Comparison of ENCODE assay signal across 15 cellular contexts in the genomic region with DNA sequence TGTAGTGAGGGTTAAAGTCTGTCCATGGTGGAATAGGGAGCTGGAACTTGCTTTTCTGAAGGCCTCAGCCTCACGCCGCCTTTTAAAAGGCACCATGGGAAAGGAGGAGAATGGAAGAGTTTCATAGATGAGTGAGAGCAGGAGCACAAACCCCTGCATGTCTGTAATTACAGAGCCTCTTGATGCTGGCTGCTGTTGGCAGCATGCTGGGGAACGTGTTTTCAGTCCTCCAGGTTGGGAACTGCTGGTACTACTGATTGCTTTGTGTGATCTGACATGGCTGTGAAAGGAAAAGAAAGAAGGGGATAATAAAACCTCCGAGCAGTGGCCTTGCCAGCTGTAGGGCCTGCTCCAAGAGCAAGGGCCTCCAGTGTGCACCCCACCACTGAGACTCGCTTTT. TPM values are rescaled to one million over a fixed set of nuclear protein-coding genes. Genes with fewer than 3 reads are reported as not detected.
A peak's percentile ranks its signal among the peaks of the same experiment; 100 is the strongest.
DNase-seq lines count a peak whose midpoint lies in the region; ATAC-seq and TF ChIP-seq lines count a peak whose summit lies in the region.
"Had no signal": no experiment of that assay in that cellular context is flagged by ENCODE, and none has a peak within 500 bp of the region (broad histone marks: within the 10 kb centered on the region; RNA-seq: fewer than 3 reads in every experiment).

No MANE protein-coding gene starts in this region.

- no peak overlapping the region for H3K27ac Mint-ChIP-seq in endodermal cell
- no peak overlapping the region for H3K27ac Mint-ChIP-seq in stimulated activated naive B cell treated with anti-CD40 and anti-IgM and Interleukin-4, amounts not matched to agents 10 μg/mL and 1 μg/mL and 100 μg/mL, for 72 hours
- H3K27ac Mint-ChIP-seq: CD4-positive, CD25-positive, alpha-beta regulatory T cell; HFFc6 had no signal

- CTCF ChIA-PET in PC-3 (lab: Charles Lee), result no interaction called here

- H3K9me3 ChIP-seq in endodermal cell (ENCODE audit: control insufficient read depth, low read length) (no peaks in the 10 kb centered on the region), neural cell (ENCODE audit: low read length) (no peaks in the 10 kb centered on the region), PC-3 (ENCODE audit: low read length) (no peaks in the 10 kb centered on the region)
- H3K9me3 ChIP-seq: BLaER1 treated with 17β-estradiol and CSF1 and Interleukin-3, amounts not matched to agents 10 nM and 100 nM had no signal

- H3K9me3 Mint-ChIP-seq in endodermal cell, result no peaks in the 10 kb centered on the region
- H3K9me3 Mint-ChIP-seq in stimulated activated naive B cell treated with anti-CD40 and anti-IgM and Interleukin-4, amounts not matched to agents 10 μg/mL and 1 μg/mL and 100 μg/mL, for 72 hours, result no peaks in the 10 kb centered on the region
- H3K9me3 Mint-ChIP-seq: HFFc6 had no signal

- H3K4me2 ChIP-seq in neural cell (ENCODE audit: low read length) (no peak overlapping the region), PC-3 (ENCODE audit: low read length) (no peak overlapping the region)
- H3K4me2 ChIP-seq: BLaER1 treated with 17β-estradiol and CSF1 and Interleukin-3, amounts not matched to agents 10 nM and 100 nM had no signal

- POLR2A ChIA-PET in PC-3 (lab: Charles Lee; ENCODE audit: unreplicated experiment), result no interaction called here

- H3K4me3 ChIP-seq in endodermal cell (ENCODE audit: low read length) (no peak overlapping the region), neural cell (ENCODE audit: low read length) (no peak overlapping the region), PC-3 (ENCODE audit: low read length) (no peak overlapping the region)
- H3K4me3 ChIP-seq: BLaER1 treated with 17β-estradiol and CSF1 and Interleukin-3, amounts not matched to agents 10 nM and 100 nM had no signal

- peak overlapping the region; percentile 56 for H3K27ac ChIP-seq in endodermal cell (ENCODE audit: low read depth, low read length)
- peak overlapping the region; percentile 30 for H3K27ac ChIP-seq in neural cell (ENCODE audit: low read length)
- no peak overlapping the region for H3K27ac ChIP-seq in PC-3 (ENCODE audit: low read length)
- H3K27ac ChIP-seq: BLaER1 treated with 17β-estradiol and CSF1 and Interleukin-3, amounts not matched to agents 10 nM and 100 nM; HL-60 had no signal

- H3K9ac ChIP-seq in endodermal cell (ENCODE audit: extremely low read depth, low read length, poor library complexity, severe bottlenecking) (no peak overlapping the region), neural cell (ENCODE audit: low read length) (no peak overlapping the region), PC-3 (ENCODE audit: low read length) (no peak overlapping the region)
- H3K9ac ChIP-seq: BLaER1 treated with 17β-estradiol and CSF1 and Interleukin-3, amounts not matched to agents 10 nM and 100 nM had no signal

- intact Hi-C loops in Right ventricle myocardium superior (cut with DNase I), result no loop called here
- intact Hi-C loops in left cardiac atrium (cut with DNase I), result no loop called here
- intact Hi-C loops in PC-3 (cut with micrococcal nuclease), result no loop called here

- DNase-seq in Right ventricle myocardium superior (no peak), left cardiac atrium (no peak), endodermal cell (no peak), NCI-H146 treated with DMSO at 0.1 percent for 48 hours (lab: John Stamatoyannopoulos, UW; ENCODE audit: unreplicated experiment) (no peak), PC-3 (no peak)
- no peak for DNase-seq in stimulated activated naive B cell treated with anti-CD40 and anti-IgM and Interleukin-4, amounts not matched to agents 10 μg/mL and 1 μg/mL and 100 μg/mL, for 72 hours
- DNase-seq: ACHN; CD4-positive, CD25-positive, alpha-beta regulatory T cell; DMS53; GF-D8; HCEC 1CT; HFFc6 had no signal

- no peak overlapping the region for H3K4me3 Mint-ChIP-seq in endodermal cell
- H3K4me3 Mint-ChIP-seq in stimulated activated naive B cell treated with anti-CD40 and anti-IgM and Interleukin-4, amounts not matched to agents 10 μg/mL and 1 μg/mL and 100 μg/mL, for 72 hours, result no peak overlapping the region
- H3K4me3 Mint-ChIP-seq: HFFc6 had no signal

- H3K27me3 ChIP-seq in endodermal cell (ENCODE audit: control insufficient read depth, insufficient read depth, low read length, poor library complexity, severe bottlenecking) (no peaks in the 10 kb centered on the region), neural cell (ENCODE audit: insufficient read depth, low read depth, low read length) (no peaks in the 10 kb centered on the region), PC-3 (ENCODE audit: low read length) (peaks cover 22% of the 10 kb centered on the region)
- H3K27me3 ChIP-seq: BLaER1 treated with 17β-estradiol and CSF1 and Interleukin-3, amounts not matched to agents 10 nM and 100 nM had no signal

- no peaks in the 10 kb centered on the region for H3F3A ChIP-seq in neural cell (ENCODE audit: insufficient read depth, low read length, poor library complexity, severe bottlenecking)
- H3F3A ChIP-seq in PC-3 (ENCODE audit: low read length, unreplicated experiment), result no peaks in the 10 kb centered on the region

- H3K79me2 ChIP-seq in neural cell (replicated peaks; ENCODE audit: insufficient read depth, low read length) (no peaks in the 10 kb centered on the region), PC-3 (ENCODE audit: low read length) (no peaks in the 10 kb centered on the region)

- 68 to 74% methylated on average over 3 to 5 of the region's 5 CpGs for WGBS in endodermal cell (ENCODE audit: insufficient coverage in 1 of 2, insufficient read length in 1 of 2), 2 experiments

- no peaks in the 10 kb centered on the region for H3K36me3 Mint-ChIP-seq in endodermal cell (ENCODE audit: low read depth)
- H3K36me3 Mint-ChIP-seq in stimulated activated naive B cell treated with anti-CD40 and anti-IgM and Interleukin-4, amounts not matched to agents 10 μg/mL and 1 μg/mL and 100 μg/mL, for 72 hours, result no peaks in the 10 kb centered on the region
- H3K36me3 Mint-ChIP-seq: CD4-positive, CD25-positive, alpha-beta regulatory T cell had no signal

- H4K20me1 ChIP-seq in neural cell (ENCODE audit: insufficient read depth), result no peaks in the 10 kb centered on the region
- no peaks in the 10 kb centered on the region for H4K20me1 ChIP-seq in PC-3 (ENCODE audit: low read length)
- H4K20me1 ChIP-seq: BLaER1 treated with 17β-estradiol and CSF1 and Interleukin-3, amounts not matched to agents 10 nM and 100 nM had no signal

- ATAC-seq in Right ventricle myocardium superior (ENCODE audit: poor library complexity), result peak; percentile 79
- ATAC-seq in left cardiac atrium, result no peak
- ATAC-seq in stimulated activated naive B cell treated with anti-CD40 and anti-IgM and Interleukin-4, amounts not matched to agents 10 μg/mL and 1 μg/mL and 100 μg/mL, for 72 hours (replicated peaks), result no peak
- ATAC-seq in PC-3, result no peak

- H3K36me3 ChIP-seq in endodermal cell (ENCODE audit: control insufficient read depth, insufficient read depth, low read length) (no peaks in the 10 kb centered on the region), neural cell (ENCODE audit: insufficient read depth, low read length) (no peaks in the 10 kb centered on the region), PC-3 (ENCODE audit: low read depth, low read length) (no peaks in the 10 kb centered on the region)
- H3K36me3 ChIP-seq: BLaER1 treated with 17β-estradiol and CSF1 and Interleukin-3, amounts not matched to agents 10 nM and 100 nM had no signal

- TF ChIP-seq CTCF in endodermal cell (conservative IDR thresholded peaks at IDR 0.05) (no peak), neural cell (IDR thresholded peaks at IDR 0.05; ENCODE audit: poor library complexity, severe bottlenecking) (no peak), PC-3 (conservative IDR thresholded peaks at IDR 0.05; ENCODE audit: low read depth, low read length) (no peak)

- TF ChIP-seq RAD21 in neural cell (conservative IDR thresholded peaks at IDR 0.05), result no peak

- H3K4me1 ChIP-seq in endodermal cell (ENCODE audit: control insufficient read depth, insufficient read depth, low read length) (peaks cover 5% of the 10 kb centered on the region), PC-3 (ENCODE audit: insufficient read depth, low read length) (no peaks in the 10 kb centered on the region)
- H3K4me1 ChIP-seq: BLaER1 treated with 17β-estradiol and CSF1 and Interleukin-3, amounts not matched to agents 10 nM and 100 nM had no signal

- no peak overlapping the region for H2AFZ ChIP-seq in neural cell (ENCODE audit: low read depth, low read length)
- no peak overlapping the region for H2AFZ ChIP-seq in PC-3 (ENCODE audit: low read length)

- no peaks in the 10 kb centered on the region for H3K9me2 ChIP-seq in neural cell (ENCODE audit: insufficient read depth, low read length)
- no peaks in the 10 kb centered on the region for H3K9me2 ChIP-seq in PC-3 (replicated peaks; ENCODE audit: low read length)

- TF ChIP-seq EP300 in neural cell (conservative IDR thresholded peaks at IDR 0.05; ENCODE audit: poor library complexity, severe bottlenecking), result no peak

- BruUV-seq in PC-3 (replicated peaks; lab: Mats Ljungman, UMichigan), result no TSS peak

- peaks cover 14% of the 10 kb centered on the region for H3K27me3 Mint-ChIP-seq in endodermal cell (ENCODE audit: insufficient read depth)
- H3K27me3 Mint-ChIP-seq in stimulated activated naive B cell treated with anti-CD40 and anti-IgM and Interleukin-4, amounts not matched to agents 10 μg/mL and 1 μg/mL and 100 μg/mL, for 72 hours, result peaks cover 26 to 29% of the 10 kb centered on the region in 2 donors

- H3K4me1 Mint-ChIP-seq in endodermal cell, result peaks cover 25% of the 10 kb centered on the region
- no peaks in the 10 kb centered on the region for H3K4me1 Mint-ChIP-seq in stimulated activated naive B cell treated with anti-CD40 and anti-IgM and Interleukin-4, amounts not matched to agents 10 μg/mL and 1 μg/mL and 100 μg/mL, for 72 hours
- H3K4me1 Mint-ChIP-seq: CD4-positive, CD25-positive, alpha-beta regulatory T cell had no signal

TF ChIP-seq in neural cell, 6 proteins besides CTCF, POLR2A, EP300 and RAD21 (continues in another document):
- TF ChIP-seq TAF1 (IDR thresholded peaks at IDR 0.05; ENCODE audit: low read depth) (no peak), EZH2 (IDR thresholded peaks at IDR 0.05; ENCODE audit: borderline replicate concordance, insufficient read depth, low read length, poor library complexity, severe bottlenecking) (no peak), MXI1 (conservative IDR thresholded peaks at IDR 0.05; ENCODE audit: poor library complexity, severe bottlenecking) (no peak), SMC3 (conservative IDR thresholded peaks at IDR 0.05; ENCODE audit: poor library complexity) (no peak)

RNA-seq across cellular contexts. Expression of a gene that starts 16.8 kb away (rescaled TPM):
- total RNA-seq in Right ventricle myocardium superior, result 81.5 TPM
- total RNA-seq in left cardiac atrium, result 10 to 100 TPM; 50.5 to 51.0 TPM
- total RNA-seq in endodermal cell, result 10 to 100 TPM; 47.9 to 69.3 TPM
- polyA plus RNA-seq in endodermal cell (2013, experiment 1 of 2), result 54.8 TPM
- 49.1 TPM for polyA plus RNA-seq in endodermal cell (2013, experiment 2 of 2)
- polyA plus RNA-seq in neural cell, result 66.7 and 72.0 TPM in 2 replicates
- polyA minus RNA-seq in neural cell, result 63.1 and 64.0 TPM in 2 replicates
- total RNA-seq in PC-3 (2014; rRNA removed), result 38.0 and 50.3 TPM in 2 replicates

RNA-seq across cellular contexts. Expression of a gene that starts 59.4 kb away (rescaled TPM):
- 90.9 TPM for total RNA-seq in Right ventricle myocardium superior
- 100 to 1,000 TPM; 113 to 137 TPM for total RNA-seq in left cardiac atrium
- 100 to 1,000 TPM; 339 to 361 TPM for total RNA-seq in endodermal cell
- 250 TPM for polyA plus RNA-seq in endodermal cell (2013, experiment 1 of 2)
- 209 TPM for polyA plus RNA-seq in endodermal cell (2013, experiment 2 of 2)
- polyA plus RNA-seq in neural cell, result 357 and 380 TPM in 2 replicates
- 376 and 408 TPM in 2 replicates for polyA minus RNA-seq in neural cell
- total RNA-seq in PC-3 (2014; rRNA removed), result 325 and 342 TPM in 2 replicates
